In genomic region chr4:169707958-169708643, GRCh38 we compare ENCODE assay signal across 20 cellular contexts. TPM values are rescaled to one million over a fixed set of nuclear protein-coding genes. Genes with fewer than 3 reads are reported as not detected.
DNase-seq lines count a peak whose midpoint lies in the region; ATAC-seq and TF ChIP-seq lines count a peak whose summit lies in the region.
"Had no signal": no experiment of that assay in that cellular context is flagged by ENCODE, and none has a peak within 500 bp of the region (broad histone marks: within the 10 kb centered on the region; RNA-seq: fewer than 3 reads in every experiment).

No MANE protein-coding gene starts in this region.

- intact Hi-C loops in heart left ventricle (cut with DNase I): loop anchor here in 3 of 10 donors (10.0 kb wide), 2 partner anchors 83 to 93 kb away; partner anchors contain the start of genes NEK1 (in 2 of the 3) and CLCN3 (in 1 of the 3)
- intact Hi-C loops in psoas muscle (cut with DNase I): no loop called here
- intact Hi-C loops in ovary (cut with DNase I): no loop called here

- no peak for TF ChIP-seq EP300 in ovary (IDR thresholded peaks at IDR 0.05)

- H3K36me3 Mint-ChIP-seq in IgD-negative memory B cell: peaks cover 9% of the 10 kb centered on the region

- peak overlapping the region in 2 of 3 donors; percentile 14 to 72 for H3K27ac Mint-ChIP-seq in IgD-negative memory B cell
- H3K27ac Mint-ChIP-seq: type B pancreatic cell had no signal

- H3K9me3 ChIP-seq in heart left ventricle: no peaks in the 10 kb centered on the region
- no peaks in the 10 kb centered on the region for H3K9me3 ChIP-seq in psoas muscle
- H3K9me3 ChIP-seq in ovary: no peaks in the 10 kb centered on the region
- H3K9me3 ChIP-seq: BLaER1, SJCRH30 had no signal

- no peaks in the 10 kb centered on the region for H3K4me1 Mint-ChIP-seq in IgD-negative memory B cell

- 71 to 82% (median 81%) methylated on average over 2 of the region's 2 CpGs for WGBS in heart left ventricle, 4 donors
- WGBS in psoas muscle, 3 donors: 37 to 58% (median 43%) methylated on average over 2 of the region's 2 CpGs
- WGBS in ovary, 3 donors: 54 to 61% (median 56%) methylated on average over 2 of the region's 2 CpGs

- H3K27me3 ChIP-seq in heart left ventricle (no peaks in the 10 kb centered on the region), psoas muscle (ENCODE audit: insufficient read depth in 3 of 3, low read length in 2 of 3) (no peaks in the 10 kb centered on the region), ovary (no peaks in the 10 kb centered on the region)
- H3K27me3 ChIP-seq: BLaER1, SJCRH30 had no signal

- H3K4me3 Mint-ChIP-seq in IgD-negative memory B cell: no peak overlapping the region
- H3K4me3 Mint-ChIP-seq: type B pancreatic cell had no signal

- H3K4me1 ChIP-seq in heart left ventricle (peaks cover 0 to 14% (median 0%) of the 10 kb centered on the region in 12 donors), psoas muscle (peaks cover 11% of the 10 kb centered on the region), ovary (ENCODE audit: insufficient read depth) (no peaks in the 10 kb centered on the region)
- H3K4me1 ChIP-seq: BLaER1, SJCRH30 had no signal

- H3K27ac ChIP-seq in heart left ventricle: peak overlapping the region in 6 of 12 donors; percentile 6 to 28 (median 11)
- peak overlapping the region; percentile 17 for H3K27ac ChIP-seq in psoas muscle
- no peak overlapping the region for H3K27ac ChIP-seq in ovary
- H3K27ac ChIP-seq: BLaER1, SJCRH30 had no signal

- no peaks in the 10 kb centered on the region for H3K9me3 Mint-ChIP-seq in IgD-negative memory B cell
- H3K9me3 Mint-ChIP-seq: type B pancreatic cell had no signal

- ATAC-seq in heart left ventricle: peak in 3 of 4 donors; percentile 36 to 65 (median 57)
- ATAC-seq in psoas muscle: peak in 3 of 4 donors; percentile 21 to 61 (median 60)
- ATAC-seq in HG02840 (IDR thresholded peaks at IDR 0.05; ENCODE audit: low FRiP score, unreplicated experiment): no peak
- ATAC-seq: left lobe of liver had no signal

- TF ChIP-seq CTCF in heart left ventricle (IDR thresholded peaks at IDR 0.05) (no peak), psoas muscle (IDR thresholded peaks at IDR 0.05) (no peak), ovary (IDR thresholded peaks at IDR 0.05) (no peak)

- H3K36me3 ChIP-seq in heart left ventricle (peaks cover 0 to 69% (median 47%) of the 10 kb centered on the region in 9 donors), psoas muscle (ENCODE audit: insufficient read depth in 1 of 2, low read depth in 1 of 2) (peaks cover 0 to 34% of the 10 kb centered on the region in 2 donors), ovary (no peaks in the 10 kb centered on the region)
- H3K36me3 ChIP-seq: SJCRH30 had no signal

- TF ChIP-seq POLR2A in heart left ventricle (IDR thresholded peaks at IDR 0.05): no peak
- no peak for TF ChIP-seq POLR2A in ovary (IDR thresholded peaks at IDR 0.05)

- peak; percentile 62 for DNase-seq in astrocyte of the hippocampus (ENCODE audit: low read depth, low spot score)
- DNase-seq in heart left ventricle: no peak
- no peak for DNase-seq in psoas muscle
- DNase-seq in cerebellar nuclear complex (lab: John Stamatoyannopoulos, UW): no peak
- DNase-seq in NCI-H1417 treated with DMSO at 0.1 percent for 48 hours (lab: John Stamatoyannopoulos, UW): no peak
- DNase-seq in ovary: no peak
- DNase-seq: activated effector memory CD4-positive, alpha-beta T cell treated with Interleukin-2 at 50 U/mL for 16 hours; DMS 273 treated with DMSO at 0.1 percent for 48 hours; erythroblast; GF-D8; Karpas-422; NCI-H1105; NCI-H69; SJCRH30; stimulated activated CD4-positive, alpha-beta T cell treated with anti-CD3 and anti-CD28 coated beads, Interleukin-12 subunit alpha, Interleukin-12 subunit beta, amount 100 ng/mL, for 4 hours had no signal

- no peaks in the 10 kb centered on the region for H3K27me3 Mint-ChIP-seq in IgD-negative memory B cell
- H3K27me3 Mint-ChIP-seq: type B pancreatic cell had no signal

- H3K4me3 ChIP-seq in heart left ventricle: no peak overlapping the region
- H3K4me3 ChIP-seq in psoas muscle: no peak overlapping the region
- no peak overlapping the region for H3K4me3 ChIP-seq in ovary
- H3K4me3 ChIP-seq: BLaER1, SJCRH30 had no signal

RNA-seq across cellular contexts. Expression of gene HPF1, which starts 49.6 kb away (rescaled TPM):
- polyA plus RNA-seq in IgD-negative memory B cell (28.3 TPM), heart left ventricle (10 to 100 TPM; 22.0 to 34.3 TPM), psoas muscle (10 to 100 TPM; 19.5 to 44.7 (median 20.3) TPM), ovary (10 to 100 TPM; 26.7 to 28.7 TPM)
- total RNA-seq in heart left ventricle (10 to 100 TPM; 15.7 to 38.3 (median 20.3) TPM), psoas muscle (10 to 100 TPM; 13.2 to 17.3 (median 15.3) TPM), ovary (10 to 100 TPM; 21.3 to 29.1 (median 23.3) TPM)
